8 cellular contexts compared by ENCODE assay signal in genomic region chrX:154437971-154438893, GRCh38. TPM values are rescaled to one million over a fixed set of nuclear protein-coding genes. Genes with fewer than 3 reads are reported as not detected.
DNase-seq lines count a peak whose midpoint lies in the region; ATAC-seq and TF ChIP-seq lines count a peak whose summit lies in the region.

No MANE protein-coding gene starts in this region.

- H3K4me3 ChIP-seq in HUES6 (ENCODE audit: low read depth, low read length) (peak overlapping the region; percentile 75), cardiac fibroblast (replicated peaks in 1 of 2; ENCODE audit: low read depth in 2 of 2, low read length in 2 of 2) (peak overlapping the region; percentile 67 to 70), mucosa of stomach (ENCODE audit: low read length) (peak overlapping the region; percentile 25)

- ATAC-seq in GM18873 (IDR thresholded peaks at IDR 0.05; ENCODE audit: low FRiP score, unreplicated experiment), result no peak

- H3K9ac ChIP-seq in HUES6 (ENCODE audit: low read length) (peak overlapping the region; percentile 52), mucosa of stomach (ENCODE audit: low read length) (peak overlapping the region; percentile 28)

- in situ Hi-C loops in ACHN (cut with HindIII; ENCODE audit: low pct_ligation_motif_present, low pct_unique_long_range_greater_than_20kb, low sequenced_read_pairs), result no loop called here

- peaks cover 53% of the 10 kb centered on the region for H3K36me3 ChIP-seq in HUES6 (ENCODE audit: control insufficient read depth, insufficient read depth, low read length)
- no peaks in the 10 kb centered on the region for H3K36me3 ChIP-seq in mucosa of stomach (ENCODE audit: control insufficient read depth, insufficient read depth, low read length)

- no peaks in the 10 kb centered on the region for H3K27me3 ChIP-seq in HUES6 (ENCODE audit: control insufficient read depth, insufficient read depth, low read length)
- no peaks in the 10 kb centered on the region for H3K27me3 ChIP-seq in mucosa of stomach (ENCODE audit: control insufficient read depth, insufficient read depth, low read length)

- no peak overlapping the region for H3K27ac ChIP-seq in HUES6 (ENCODE audit: low read depth, low read length)

- H3K4me1 ChIP-seq in HUES6 (ENCODE audit: control insufficient read depth, insufficient read depth, low read length), result peaks cover 20% of the 10 kb centered on the region; the same call in 1 of the 2 replicates
- H3K4me1 ChIP-seq in mucosa of stomach (ENCODE audit: control insufficient read depth, insufficient read depth, low read length), result peaks cover 10% of the 10 kb centered on the region

- no peak for TF ChIP-seq CTCF in cardiac fibroblast (IDR thresholded peaks at IDR 0.05; ENCODE audit: low read depth, low read length)

- peaks cover 32% of the 10 kb centered on the region; the same call in 1 of the 2 replicates for H3K9me3 ChIP-seq in HUES6 (ENCODE audit: control insufficient read depth, insufficient read depth, low read depth, low read length)
- no peaks in the 10 kb centered on the region for H3K9me3 ChIP-seq in mucosa of stomach (ENCODE audit: control insufficient read depth, low read length)

- DNase-seq in A172 (ENCODE audit: low spot score) (peak; percentile 10), cardiac fibroblast (ENCODE audit: low read depth in 2 of 2) (no peak), ACHN (no peak), OCI-M2 (lab: John Stamatoyannopoulos, UW; ENCODE audit: unreplicated experiment) (no peak), SKM-1 treated with dmso at 0.1 percent for 144 hours (lab: John Stamatoyannopoulos, UW; ENCODE audit: unreplicated experiment) (no peak)

RNA-seq across cellular contexts. Expression of gene GDI1, which starts 1.3 kb away (rescaled TPM):
- 143 and 229 TPM in 2 replicates for total RNA-seq in A172 (2014; rRNA removed; shearing (Covaris generic))

RNA-seq across cellular contexts. Expression of gene FAM50A, which starts 5.7 kb away (rescaled TPM):
- total RNA-seq in A172 (2014; rRNA removed; shearing (Covaris generic)), result 110 and 137 TPM in 2 replicates

RNA-seq across cellular contexts. Expression of gene ATP6AP1, which starts 9.8 kb away (rescaled TPM):
- total RNA-seq in A172 (2014; rRNA removed; shearing (Covaris generic)), result 132 and 137 TPM in 2 replicates

RNA-seq across cellular contexts. Expression of gene PLXNA3, which starts 19.8 kb away (rescaled TPM):
- total RNA-seq in A172 (2014; rRNA removed; shearing (Covaris generic)), result 9.7 and 14.3 TPM in 2 replicates

RNA-seq across cellular contexts. Expression of gene TAFAZZIN, which starts 26.9 kb away (rescaled TPM):
- 29.8 and 43.7 TPM in 2 replicates for total RNA-seq in A172 (2014; rRNA removed; shearing (Covaris generic))

Comparison
In these comparisons a context has a peak if more than half of its experiments do, and no peak if none do; other contexts are left out.
1. H3K4me3 ChIP-seq: peak in every context shown above with its lines; median percentile 75 in HUES6; 68 in cardiac fibroblast; 25 in mucosa of stomach.